ENCODE assay signal across 17 cellular contexts in the genomic region with DNA sequence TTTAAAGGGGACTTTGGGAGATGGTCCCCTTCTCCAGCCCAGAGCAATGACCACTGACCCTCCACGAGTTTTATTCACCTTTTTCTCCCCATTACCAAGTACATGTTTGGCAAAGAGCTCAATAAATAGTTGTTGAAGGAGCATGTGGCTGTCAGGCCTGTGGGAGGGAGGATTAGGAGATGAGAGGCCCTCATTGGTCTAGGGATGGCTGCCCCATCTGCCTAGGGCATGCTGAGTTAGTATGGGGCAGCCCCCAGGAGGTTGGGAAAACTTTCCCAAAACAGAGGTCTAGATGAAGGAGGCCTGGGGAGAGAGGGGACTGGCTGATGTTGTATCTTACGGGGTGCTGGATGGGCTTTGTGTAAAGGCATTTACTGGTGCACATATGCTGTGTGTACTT. TPM values are rescaled to one million over a fixed set of nuclear protein-coding genes. Genes with fewer than 3 reads are reported as not detected.
DNase-seq lines count a peak whose midpoint lies in the region; ATAC-seq and TF ChIP-seq lines count a peak whose summit lies in the region.
"Had no signal": no experiment of that assay in that cellular context is flagged by ENCODE, and none has a peak within 500 bp of the region (broad histone marks: within the 10 kb centered on the region; RNA-seq: fewer than 3 reads in every experiment).

No MANE protein-coding gene starts in this region.

- 0 out of 2 replicates have a peak, but pooled peaks cover 11% of the 10 kb centered on the region for H3F3A ChIP-seq in GM23338 (replicated peaks; ENCODE audit: low read depth)

- peaks cover 16 to 99% (median 65%) of the 10 kb centered on the region in 10 experiments for H3K4me1 ChIP-seq in BLaER1 treated with 17β-estradiol and CSF1 and Interleukin-3, amounts not matched to agents 10 nM and 100 nM
- H3K4me1 ChIP-seq in GM23338 (ENCODE audit: insufficient read depth) (peaks cover 7% of the 10 kb centered on the region; the same call in 1 of the 2 replicates), osteoblast (ENCODE audit: insufficient read depth, low read length) (peaks cover 4% of the 10 kb centered on the region)
- H3K4me1 ChIP-seq: HAP-1 had no signal

- H3K27me3 Mint-ChIP-seq in GM23338 (ENCODE audit: insufficient read depth, low read depth, poor library complexity), result peaks cover 24% of the 10 kb centered on the region
- no peaks in the 10 kb centered on the region for H3K27me3 Mint-ChIP-seq in activated T-helper 17 cell treated with anti-CD3 and anti-CD28 coated beads, Interleukin-2, amount 50 U/mL, for 72 hours

- H3K4me1 Mint-ChIP-seq in GM23338, result peaks cover 16% of the 10 kb centered on the region
- H3K4me1 Mint-ChIP-seq in activated T-helper 17 cell treated with anti-CD3 and anti-CD28 coated beads, Interleukin-2, amount 50 U/mL, for 72 hours, result peaks cover 34% of the 10 kb centered on the region

- no peaks in the 10 kb centered on the region for H3K9me3 ChIP-seq in BLaER1 treated with 17β-estradiol and CSF1 and Interleukin-3, amounts not matched to agents 10 nM and 100 nM (replicated peaks in 1 of 11)
- no peaks in the 10 kb centered on the region for H3K9me3 ChIP-seq in osteoblast (ENCODE audit: low read depth, low read length)
- H3K9me3 ChIP-seq: HAP-1, Peyer's patch had no signal

- DNase-seq in GM23338 (ENCODE audit: low spot score) (no peak), osteoblast (ENCODE audit: insufficient read length, low spot score, missing footprints) (peak; percentile 78), D341Med (ENCODE audit: low spot score) (no peak), SHP77 treated with DMSO at 0.1 percent for 48 hours (lab: John Stamatoyannopoulos, UW) (no peak)
- DNase-seq: DMS153, GDM1, NCI-H1105, NCI-H1694 treated with DMSO at 0.1 percent for 48 hours, NCI-H510A, Peyer's patch, Right ventricle myocardium superior had no signal

- H3K4me3 ChIP-seq in BLaER1 treated with 17β-estradiol and CSF1 and Interleukin-3, amounts not matched to agents 10 nM and 100 nM, result no peak overlapping the region
- H3K4me3 ChIP-seq in GM23338, result no peak overlapping the region
- H3K4me3 ChIP-seq in osteoblast (ENCODE audit: insufficient read depth, low read length), result no peak overlapping the region
- H3K4me3 ChIP-seq: HAP-1, Peyer's patch, SK-N-MC had no signal

- H3K36me3 ChIP-seq in BLaER1 treated with 17β-estradiol and CSF1 and Interleukin-3, amounts not matched to agents 10 nM and 100 nM, result peaks cover 0 to 49% (median 9%) of the 10 kb centered on the region in 11 experiments; a peak in 13 of 22 replicates
- H3K36me3 ChIP-seq in GM23338 (ENCODE audit: insufficient read depth) (no peaks in the 10 kb centered on the region), osteoblast (ENCODE audit: insufficient read depth, low read length) (peaks cover 31% of the 10 kb centered on the region)
- H3K36me3 ChIP-seq: HAP-1, Peyer's patch had no signal

- H3K27ac ChIP-seq in BLaER1 treated with 17β-estradiol and CSF1 and Interleukin-3, amounts not matched to agents 10 nM and 100 nM, result 0 out of 22 replicates have a peak overlapping the region, but pooled peaks of 2 of the 11 experiments have one; percentile 6 to 26
- H3K27ac ChIP-seq in GM23338 (ENCODE audit: low read depth) (no peak overlapping the region), osteoblast (ENCODE audit: low read depth, low read length) (no peak overlapping the region)
- H3K27ac ChIP-seq: C4-2B, Peyer's patch, SK-N-MC had no signal

- H3K27me3 ChIP-seq in BLaER1 treated with 17β-estradiol and CSF1 and Interleukin-3, amounts not matched to agents 10 nM and 100 nM, result no peaks in the 10 kb centered on the region
- peaks cover 22% of the 10 kb centered on the region for H3K27me3 ChIP-seq in GM23338 (ENCODE audit: insufficient read depth)
- no peaks in the 10 kb centered on the region for H3K27me3 ChIP-seq in osteoblast (ENCODE audit: insufficient read depth, low read length)
- H3K27me3 ChIP-seq: Peyer's patch had no signal

- H2AFZ ChIP-seq in GM23338 (no peak overlapping the region), osteoblast (ENCODE audit: low read length) (no peak overlapping the region)

- H3K9me3 Mint-ChIP-seq in GM23338, result peaks cover 3% of the 10 kb centered on the region; the same call in 1 of the 3 replicates
- H3K9me3 Mint-ChIP-seq in activated T-helper 17 cell treated with anti-CD3 and anti-CD28 coated beads, Interleukin-2, amount 50 U/mL, for 72 hours, result no peaks in the 10 kb centered on the region

- peak; percentile 3; the same call in 1 of the 3 replicates for ATAC-seq in GM23338
- ATAC-seq in activated T-helper 17 cell treated with anti-CD3 and anti-CD28 coated beads, Interleukin-2, amount 50 U/mL, for 72 hours (replicated peaks), result no peak
- no peak for ATAC-seq in GM21423 (IDR thresholded peaks at IDR 0.05; ENCODE audit: unreplicated experiment)

- H3K9ac ChIP-seq in BLaER1 treated with 17β-estradiol and CSF1 and Interleukin-3, amounts not matched to agents 10 nM and 100 nM, result peak overlapping the region in 1 of 11 experiments; percentile 31; a peak in 1 of 22 replicates

- H3K4me2 ChIP-seq in BLaER1 treated with 17β-estradiol and CSF1 and Interleukin-3, amounts not matched to agents 10 nM and 100 nM, result peak overlapping the region in 6 of 11 experiments; percentile 66 to 92 (median 81); a peak in 7 of 22 replicates
- H3K4me2 ChIP-seq in GM23338, result no peak overlapping the region
- H3K4me2 ChIP-seq in osteoblast (ENCODE audit: insufficient read depth, low read length), result no peak overlapping the region

- no peak overlapping the region for H3K4me3 Mint-ChIP-seq in GM23338
- H3K4me3 Mint-ChIP-seq in activated T-helper 17 cell treated with anti-CD3 and anti-CD28 coated beads, Interleukin-2, amount 50 U/mL, for 72 hours, result peak overlapping the region; percentile 39

- H3K27ac Mint-ChIP-seq in GM23338, result no peak overlapping the region
- no peak overlapping the region for H3K27ac Mint-ChIP-seq in activated T-helper 17 cell treated with anti-CD3 and anti-CD28 coated beads, Interleukin-2, amount 50 U/mL, for 72 hours

- H3K79me2 ChIP-seq in GM23338 (replicated peaks; ENCODE audit: insufficient read depth) (no peaks in the 10 kb centered on the region), osteoblast (ENCODE audit: insufficient read depth, low read length) (peaks cover 60% of the 10 kb centered on the region)

- peaks cover 4 to 70% (median 30%) of the 10 kb centered on the region in 11 experiments; a peak in 15 of 22 replicates for H4K20me1 ChIP-seq in BLaER1 treated with 17β-estradiol and CSF1 and Interleukin-3, amounts not matched to agents 10 nM and 100 nM
- peaks cover 7% of the 10 kb centered on the region; the same call in 1 of the 2 replicates for H4K20me1 ChIP-seq in GM23338 (replicated peaks; ENCODE audit: insufficient read depth)
- H4K20me1 ChIP-seq in osteoblast (ENCODE audit: insufficient read depth, low read length), result peaks cover 29% of the 10 kb centered on the region

- peaks cover 5% of the 10 kb centered on the region for H3K36me3 Mint-ChIP-seq in GM23338 (ENCODE audit: low read depth)
- H3K36me3 Mint-ChIP-seq in activated T-helper 17 cell treated with anti-CD3 and anti-CD28 coated beads, Interleukin-2, amount 50 U/mL, for 72 hours (ENCODE audit: low read depth), result peaks cover 79% of the 10 kb centered on the region

- TF ChIP-seq CTCF in GM23338 (conservative IDR thresholded peaks at IDR 0.05; ENCODE audit: low read depth in 2 of 2), result no peak
- TF ChIP-seq CTCF in osteoblast (IDR thresholded peaks at IDR 0.05; ENCODE audit: extremely low read depth, low read depth, low read length), result no peak

- H3K9me2 ChIP-seq in GM23338 (ENCODE audit: insufficient read depth), result no peaks in the 10 kb centered on the region

TF ChIP-seq in GM23338, 12 proteins besides CTCF, POLR2A, EP300 and RAD21:
- TF ChIP-seq EZH2 (IDR thresholded peaks at IDR 0.05; ENCODE audit: low read depth, unreplicated experiment), result no peak

RNA-seq across cellular contexts. Expression of a gene that starts 10.6 kb away (rescaled TPM):
- total RNA-seq in GM23338 (2014; rRNA removed; shearing (Covaris generic)), result 7.7 and 8.9 TPM in 2 replicates
- polyA plus RNA-seq in GM23338 (2016; fragmentation: Nextera tagmentation; extraction: Ambion mirVana), result 2.2 and 2.3 TPM in 2 replicates
- total RNA-seq in activated T-helper 17 cell treated with anti-CD3 and anti-CD28 coated beads, Interleukin-2, amount 50 U/mL, for 72 hours, result 10 to 100 TPM; 15.7 to 58.8 TPM
- 16.5 and 22.4 TPM in 2 replicates for total RNA-seq in osteoblast

RNA-seq across cellular contexts. Expression of a gene that starts 30.8 kb away (rescaled TPM):
- 6.3 and 12.6 TPM in 2 replicates for total RNA-seq in GM23338 (2014; rRNA removed; shearing (Covaris generic))
- polyA plus RNA-seq in GM23338 (2016; fragmentation: Nextera tagmentation; extraction: Ambion mirVana), result 4.5 and 5.8 TPM in 2 replicates
- 10 to 100 TPM; 36.6 to 90.7 TPM for total RNA-seq in activated T-helper 17 cell treated with anti-CD3 and anti-CD28 coated beads, Interleukin-2, amount 50 U/mL, for 72 hours
- 12.3 and 17.7 TPM in 2 replicates for total RNA-seq in osteoblast

Comparison
In these comparisons a context has a peak if more than half of its experiments do, and no peak if none do; other contexts are left out.
1. H3K4me2 ChIP-seq: peak in BLaER1 treated with 17β-estradiol and CSF1 and Interleukin-3, amounts not matched to agents 10 nM and 100 nM (6 of 11); none in GM23338 (single experiment) and osteoblast (single experiment).